Comparison of ENCODE assay signal across 1 cellular context in the genomic region with DNA sequence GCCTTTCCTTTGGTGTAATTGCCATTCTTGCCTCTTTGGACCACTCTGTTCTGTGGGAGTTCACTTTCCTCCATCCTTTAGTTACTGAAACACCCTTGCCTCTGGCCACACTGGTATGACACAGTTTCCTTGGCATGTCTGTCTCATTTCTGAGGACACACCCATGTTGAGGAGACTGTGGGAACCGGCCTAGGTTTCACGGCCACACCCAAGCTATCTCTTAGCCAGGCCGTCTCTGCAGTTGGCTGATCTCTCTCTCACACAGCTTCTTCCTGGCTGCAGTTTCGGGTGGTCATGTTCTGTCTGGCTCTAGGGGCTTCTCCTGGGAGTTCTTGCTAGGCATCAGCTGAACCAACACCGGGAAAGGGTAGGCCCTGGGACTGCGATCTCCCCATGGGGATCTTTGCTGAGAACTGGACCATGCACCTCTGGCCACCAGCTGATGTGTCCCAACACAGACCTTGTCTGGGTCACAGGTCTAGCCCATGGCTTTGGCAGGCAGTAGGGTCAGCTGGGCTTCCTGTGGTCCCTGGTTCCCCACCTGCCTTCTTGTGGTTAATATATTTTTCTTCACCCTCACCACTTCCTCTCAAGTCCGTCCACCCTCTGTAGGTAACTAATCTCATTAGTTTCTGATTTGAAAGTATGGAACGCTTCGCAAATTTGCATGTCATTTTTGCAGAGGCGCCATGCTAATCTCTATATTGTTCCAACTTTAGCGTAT.
TF ChIP-seq lines count a peak whose summit lies in the region.

No MANE protein-coding gene starts in this region.

TF ChIP-seq in HEK293, 187 proteins besides CTCF, POLR2A, EP300 and RAD21 (continued from another document):
- TF ChIP-seq, protein P1, sequence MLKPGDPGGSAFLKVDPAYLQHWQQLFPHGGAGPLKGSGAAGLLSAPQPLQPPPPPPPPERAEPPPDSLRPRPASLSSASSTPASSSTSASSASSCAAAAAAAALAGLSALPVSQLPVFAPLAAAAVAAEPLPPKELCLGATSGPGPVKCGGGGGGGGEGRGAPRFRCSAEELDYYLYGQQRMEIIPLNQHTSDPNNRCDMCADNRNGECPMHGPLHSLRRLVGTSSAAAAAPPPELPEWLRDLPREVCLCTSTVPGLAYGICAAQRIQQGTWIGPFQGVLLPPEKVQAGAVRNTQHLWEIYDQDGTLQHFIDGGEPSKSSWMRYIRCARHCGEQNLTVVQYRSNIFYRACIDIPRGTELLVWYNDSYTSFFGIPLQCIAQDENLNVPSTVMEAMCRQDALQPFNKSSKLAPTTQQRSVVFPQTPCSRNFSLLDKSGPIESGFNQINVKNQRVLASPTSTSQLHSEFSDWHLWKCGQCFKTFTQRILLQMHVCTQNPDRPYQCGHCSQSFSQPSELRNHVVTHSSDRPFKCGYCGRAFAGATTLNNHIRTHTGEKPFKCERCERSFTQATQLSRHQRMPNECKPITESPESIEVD (tag by site-specific recombination; IDR thresholded peaks at IDR 0.05) = no peak
TF ChIP-seq in HEK293: peak in this region for 2.
